Comparison of ENCODE assay signal across 10 cellular contexts in the genomic region with DNA sequence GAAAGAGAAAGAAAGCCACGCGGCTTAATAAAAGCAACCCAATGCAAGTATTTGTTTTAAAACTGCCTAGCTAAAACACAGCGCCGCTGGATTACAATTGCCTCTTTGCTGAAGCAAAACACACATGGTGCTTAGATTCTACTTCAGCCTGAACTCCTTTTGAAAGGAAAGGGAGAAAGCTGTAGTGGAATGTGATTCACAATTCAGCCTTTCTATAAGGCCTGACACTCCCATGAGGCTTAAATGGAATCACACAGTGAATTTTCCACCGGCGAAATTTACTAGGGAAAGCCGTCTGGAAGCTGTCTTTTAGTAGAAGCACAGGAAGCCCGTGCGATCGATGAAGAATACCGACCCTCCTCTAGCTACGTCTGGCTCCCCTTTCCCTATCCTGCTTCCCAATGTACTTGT.
DNase-seq lines count a peak whose midpoint lies in the region; ATAC-seq, FAIRE-seq and TF ChIP-seq lines count a peak whose summit lies in the region.
"Had no signal": no experiment of that assay in that cellular context is flagged by ENCODE, and none has a peak within 500 bp of the region (broad histone marks: within the 10 kb centered on the region; RNA-seq: fewer than 3 reads in every experiment).

No MANE protein-coding gene starts in this region.

- H3K9me3 ChIP-seq in HUES64 (ENCODE audit: insufficient read depth, low read depth, low read length) (no peaks in the 10 kb centered on the region), thoracic aorta (no peaks in the 10 kb centered on the region)
- H3K9me3 ChIP-seq: SJCRH30 had no signal

- no peak overlapping the region for H3K18ac ChIP-seq in mesendoderm (ENCODE audit: low read length)

- H3K56ac ChIP-seq in mesendoderm (ENCODE audit: low read length) = peak overlapping the region; percentile 10

- H3K27ac ChIP-seq in HUES64 (ENCODE audit: low read depth, low read length) (peak overlapping the region; percentile 84), mesendoderm (ENCODE audit: low read depth, low read length) (no peak overlapping the region), thoracic aorta (no peak overlapping the region), substantia nigra (ENCODE audit: low read depth, low read length, poor library complexity, severe bottlenecking) (no peak overlapping the region)
- H3K27ac ChIP-seq: SJCRH30 had no signal

- H3K4me3 ChIP-seq in HUES64 (ENCODE audit: low read length) = no peak overlapping the region
- H3K4me3 ChIP-seq in bronchial epithelial cell (ENCODE audit: low read depth, low read length) = no peak overlapping the region
- no peak overlapping the region for H3K4me3 ChIP-seq in mesendoderm (ENCODE audit: low read length)
- peak overlapping the region; percentile 51 for H3K4me3 ChIP-seq in thoracic aorta
- H3K4me3 ChIP-seq: GM12878, SJCRH30 had no signal

- no peak overlapping the region for H3K4me2 ChIP-seq in mesendoderm (ENCODE audit: low read length)

- no peak for FAIRE-seq in bronchial epithelial cell (lab: Jason Lieb, UNC)

- peak; percentile 2 for DNase-seq in bronchial epithelial cell (ENCODE audit: low read depth)
- peak; percentile 12 for DNase-seq in mesendoderm
- no peak for DNase-seq in thoracic aorta (ENCODE audit: low spot score)
- DNase-seq in substantia nigra (lab: John Stamatoyannopoulos, UW) = no peak
- DNase-seq in putamen (ENCODE audit: low spot score) = no peak
- no peak for DNase-seq in H4 (ENCODE audit: low spot score)

- H4K5ac ChIP-seq in mesendoderm (ENCODE audit: low read length) = no peak overlapping the region

- H3K9ac ChIP-seq in HUES64 (ENCODE audit: low read depth, low read length) (peak overlapping the region; percentile 34; the same call in 1 of the 2 replicates), mesendoderm (ENCODE audit: low read length) (no peak overlapping the region)

- H3K36me3 ChIP-seq in HUES64 (ENCODE audit: insufficient read depth, low read length) (no peaks in the 10 kb centered on the region), bronchial epithelial cell (ENCODE audit: control insufficient read depth, insufficient read depth, low read length) (no peaks in the 10 kb centered on the region), mesendoderm (ENCODE audit: control insufficient read depth, insufficient read depth, low read length) (no peaks in the 10 kb centered on the region), thoracic aorta (no peaks in the 10 kb centered on the region)
- H3K36me3 ChIP-seq: SJCRH30 had no signal

- no peak overlapping the region for H2BK15ac ChIP-seq in mesendoderm (replicated peaks; ENCODE audit: low read depth)

- no peak overlapping the region for H3K4ac ChIP-seq in mesendoderm (ENCODE audit: low read depth, low read length)

- no peak for ATAC-seq in thoracic aorta (ENCODE audit: insufficient number of reproducible peaks, low FRiP score, low read depth)
- no peak for ATAC-seq in GM21390 (IDR thresholded peaks at IDR 0.05; ENCODE audit: unreplicated experiment)

- no peaks in the 10 kb centered on the region for H3K27me3 ChIP-seq in HUES64 (ENCODE audit: insufficient read depth, low read length)
- no peaks in the 10 kb centered on the region for H3K27me3 ChIP-seq in bronchial epithelial cell (ENCODE audit: control insufficient read depth, insufficient read depth, low read length)
- no peaks in the 10 kb centered on the region for H3K27me3 ChIP-seq in mesendoderm (ENCODE audit: insufficient read depth, low read length, poor library complexity)
- H3K27me3 ChIP-seq in thoracic aorta (replicated peaks; ENCODE audit: insufficient read depth) = no peaks in the 10 kb centered on the region
- H3K27me3 ChIP-seq: SJCRH30 had no signal

- no peak overlapping the region for H4K8ac ChIP-seq in mesendoderm (ENCODE audit: low read depth, low read length)

- no peak overlapping the region for H2BK120ac ChIP-seq in mesendoderm (ENCODE audit: low read depth, low read length)

- H2AK5ac ChIP-seq in mesendoderm (ENCODE audit: low read length) = no peak overlapping the region

- no peak for TF ChIP-seq CTCF in bronchial epithelial cell (IDR thresholded peaks at IDR 0.05; ENCODE audit: insufficient read depth, low read length, severe bottlenecking)
- no peak for TF ChIP-seq CTCF in thoracic aorta (IDR thresholded peaks at IDR 0.05)

- H3K4me1 ChIP-seq in HUES64 (ENCODE audit: insufficient read depth, low read length) = peaks cover 32% of the 10 kb centered on the region
- no peaks in the 10 kb centered on the region for H3K4me1 ChIP-seq in mesendoderm (ENCODE audit: control insufficient read depth, low read depth, low read length)
- H3K4me1 ChIP-seq in thoracic aorta (ENCODE audit: control insufficient read depth in 1 of 2, low read depth in 2 of 2) = peaks cover 0 to 6% of the 10 kb centered on the region in 2 donors
- H3K4me1 ChIP-seq: SJCRH30 had no signal

- no peak overlapping the region for H3K23ac ChIP-seq in mesendoderm (ENCODE audit: low read length)

- no peaks in the 10 kb centered on the region for H3K79me1 ChIP-seq in mesendoderm (ENCODE audit: low read length)

- WGBS in HUES64 = 60% methylated on average over 12 of the region's 12 CpGs
- whole genome bisulfite sequencing in mesendoderm (ENCODE audit: extremely low coverage, insufficient coverage, low lambda C conversion rate) = no CpG with 5 or more reads among the region's 12 CpGs

- no peak overlapping the region for H2BK5ac ChIP-seq in mesendoderm (ENCODE audit: low read length)

- no peaks in the 10 kb centered on the region for H3K79me2 ChIP-seq in mesendoderm (ENCODE audit: control insufficient read depth, insufficient read depth, low read length)

Comparison
In these comparisons a context has a peak if more than half of its experiments do, and no peak if none do; other contexts are left out.
1. DNase-seq: peak in bronchial epithelial cell (single experiment) and mesendoderm (single experiment); none in thoracic aorta (single experiment), substantia nigra (0 of 49), putamen (single experiment) and H4 (single experiment).